In the genomic region with DNA sequence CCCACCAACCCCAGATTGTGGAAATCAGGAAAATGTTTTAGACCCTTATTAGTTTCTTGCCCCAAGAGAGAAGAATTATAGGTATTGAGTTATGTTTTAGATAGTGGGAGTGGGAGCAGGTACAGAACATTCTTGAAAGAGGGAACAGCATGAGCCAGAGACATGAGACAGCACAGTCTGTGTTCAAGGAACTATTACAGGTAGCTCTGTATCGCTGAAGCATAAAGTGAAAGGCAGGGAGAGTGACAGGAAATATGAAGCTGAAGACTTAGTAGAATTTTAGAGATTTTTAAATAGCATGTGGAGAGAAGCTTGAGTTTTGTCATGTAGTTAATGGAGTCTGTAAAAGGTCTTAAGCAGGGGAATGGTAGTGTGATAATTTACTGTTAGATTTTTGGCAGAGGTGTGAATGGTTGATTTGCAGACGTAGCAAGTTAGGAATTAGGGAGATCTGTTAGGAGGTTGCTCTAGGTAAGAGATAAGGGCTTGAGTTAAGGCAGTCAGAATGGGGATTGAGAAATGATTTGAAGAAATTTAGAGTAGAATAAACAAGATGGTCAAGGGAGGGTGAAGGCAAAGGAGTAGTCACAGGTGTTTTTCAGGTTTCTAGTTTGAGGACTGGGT, we compare ENCODE assay signal across 1 cellular context.
TF ChIP-seq lines count a peak whose summit lies in the region.

No MANE protein-coding gene starts in this region.

TF ChIP-seq in WTC11, 78 proteins besides CTCF, POLR2A, EP300 and RAD21 (continued from another document):
- TF ChIP-seq FOXJ3 (CRISPR knock-in tag; IDR thresholded peaks at IDR 0.05; ENCODE audit: borderline replicate concordance): no peak
- no peak for TF ChIP-seq ZNF671 (CRISPR knock-in tag; IDR thresholded peaks at IDR 0.05)
- TF ChIP-seq, protein P1, sequence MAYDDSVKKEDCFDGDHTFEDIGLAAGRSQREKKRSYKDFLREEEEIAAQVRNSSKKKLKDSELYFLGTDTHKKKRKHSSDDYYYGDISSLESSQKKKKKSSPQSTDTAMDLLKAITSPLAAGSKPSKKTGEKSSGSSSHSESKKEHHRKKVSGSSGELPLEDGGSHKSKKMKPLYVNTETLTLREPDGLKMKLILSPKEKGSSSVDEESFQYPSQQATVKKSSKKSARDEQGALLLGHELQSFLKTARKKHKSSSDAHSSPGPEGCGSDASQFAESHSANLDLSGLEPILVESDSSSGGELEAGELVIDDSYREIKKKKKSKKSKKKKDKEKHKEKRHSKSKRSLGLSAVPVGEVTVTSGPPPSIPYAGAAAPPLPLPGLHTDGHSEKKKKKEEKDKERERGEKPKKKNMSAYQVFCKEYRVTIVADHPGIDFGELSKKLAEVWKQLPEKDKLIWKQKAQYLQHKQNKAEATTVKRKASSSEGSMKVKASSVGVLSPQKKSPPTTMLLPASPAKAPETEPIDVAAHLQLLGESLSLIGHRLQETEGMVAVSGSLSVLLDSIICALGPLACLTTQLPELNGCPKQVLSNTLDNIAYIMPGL (CRISPR knock-in tag; IDR thresholded peaks at IDR 0.05): no peak
- no peak for TF ChIP-seq GTF2I (CRISPR knock-in tag; conservative IDR thresholded peaks at IDR 0.05)
- TF ChIP-seq ZNF396 (CRISPR knock-in tag; IDR thresholded peaks at IDR 0.05; ENCODE audit: borderline replicate concordance): no peak
- TF ChIP-seq ZNF138 (CRISPR knock-in tag; conservative IDR thresholded peaks at IDR 0.05): no peak
- TF ChIP-seq, protein P2, sequence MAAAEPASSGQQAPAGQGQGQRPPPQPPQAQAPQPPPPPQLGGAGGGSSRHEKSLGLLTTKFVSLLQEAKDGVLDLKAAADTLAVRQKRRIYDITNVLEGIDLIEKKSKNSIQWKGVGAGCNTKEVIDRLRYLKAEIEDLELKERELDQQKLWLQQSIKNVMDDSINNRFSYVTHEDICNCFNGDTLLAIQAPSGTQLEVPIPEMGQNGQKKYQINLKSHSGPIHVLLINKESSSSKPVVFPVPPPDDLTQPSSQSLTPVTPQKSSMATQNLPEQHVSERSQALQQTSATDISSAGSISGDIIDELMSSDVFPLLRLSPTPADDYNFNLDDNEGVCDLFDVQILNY (CRISPR knock-in tag; IDR thresholded peaks at IDR 0.05): no peak
- no peak for TF ChIP-seq ZBTB21 (CRISPR knock-in tag; IDR thresholded peaks at IDR 0.05; ENCODE audit: borderline replicate concordance)
- TF ChIP-seq, protein P3, sequence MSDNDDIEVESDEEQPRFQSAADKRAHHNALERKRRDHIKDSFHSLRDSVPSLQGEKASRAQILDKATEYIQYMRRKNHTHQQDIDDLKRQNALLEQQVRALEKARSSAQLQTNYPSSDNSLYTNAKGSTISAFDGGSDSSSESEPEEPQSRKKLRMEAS (CRISPR knock-in tag; IDR thresholded peaks at IDR 0.05): no peak
- TF ChIP-seq SP1 (CRISPR knock-in tag; conservative IDR thresholded peaks at IDR 0.05): no peak
- TF ChIP-seq CREM (CRISPR knock-in tag; IDR thresholded peaks at IDR 0.05): no peak
- TF ChIP-seq GABPB1 (CRISPR knock-in tag; IDR thresholded peaks at IDR 0.05): no peak
- TF ChIP-seq TEAD1 (CRISPR knock-in tag; IDR thresholded peaks at IDR 0.05): no peak
